ENCODE assay signal across 8 cellular contexts in genomic region chr1:89022167-89022959, GRCh38. TPM values are rescaled to one million over a fixed set of nuclear protein-coding genes. Genes with fewer than 3 reads are reported as not detected.
A peak's percentile ranks its signal among the peaks of the same experiment; 100 is the strongest.
DNase-seq lines count a peak whose midpoint lies in the region; ATAC-seq, FAIRE-seq and TF ChIP-seq lines count a peak whose summit lies in the region.

TSS of gene GBP3 (minus strand) at chr1:89022866. CDS start at chr1:89020721, 2,145 bp downstream.

- H3K23ac ChIP-seq in H1 (ENCODE audit: insufficient read length) = no peak within 1 kb of the TSS

- H3K4me1 Mint-ChIP-seq in Calu3 (ENCODE audit: low read depth, unreplicated experiment) = peaks cover 47% of the 10 kb centered on the region

- peak within 1 kb of the TSS; percentile 46 for H3K27ac ChIP-seq in HL-60 (replicated peaks)
- H3K27ac ChIP-seq in SJSA1 = peak within 1 kb of the TSS; percentile 89
- no peak within 1 kb of the TSS for H3K27ac ChIP-seq in H1 (ENCODE audit: low read depth, low read length)

- H3K36me3 Mint-ChIP-seq in Calu3 (ENCODE audit: insufficient read depth, unreplicated experiment) = peaks cover 31% of the 10 kb centered on the region

- H3K36me3 ChIP-seq in SJSA1 (peaks cover 21% of the 10 kb centered on the region), H1 (ENCODE audit: control insufficient read depth in 2 of 4, insufficient read depth in 4 of 4, low read length in 3 of 4) (no peaks in the 10 kb centered on the region), mucosa of stomach (ENCODE audit: control insufficient read depth, insufficient read depth, low read length) (peaks cover 6% of the 10 kb centered on the region)

- no peak within 1 kb of the TSS for H3K14ac ChIP-seq in H1 (ENCODE audit: insufficient read length)

- H3K18ac ChIP-seq in H1 (ENCODE audit: extremely low read depth, low read length) = no peak within 1 kb of the TSS

- no peaks in the 10 kb centered on the region for H3K23me2 ChIP-seq in H1 (ENCODE audit: low read depth, low read length)

- peak; percentile 36 for FAIRE-seq in H1 (lab: Jason Lieb, UNC)

- H4K20me1 ChIP-seq in H1 (replicated peaks in 1 of 2; ENCODE audit: control insufficient read depth in 1 of 2, insufficient read depth in 2 of 2, low read length in 2 of 2) = no peaks in the 10 kb centered on the region

- peak within 1 kb of the TSS; percentile 77 for H3K4me3 Mint-ChIP-seq in Calu3 (ENCODE audit: low read depth, unreplicated experiment)

- peak within 1 kb of the TSS; percentile 70; the same call in 1 of the 2 replicates for H2AFZ ChIP-seq in H1 (ENCODE audit: low read length)

- H3K27me3 ChIP-seq in HL-60 (ENCODE audit: insufficient read depth, poor library complexity, severe bottlenecking) (no peaks in the 10 kb centered on the region), SJSA1 (replicated peaks) (no peaks in the 10 kb centered on the region), H1 (replicated peaks in 1 of 4; ENCODE audit: control insufficient read depth in 3 of 4, extremely low read depth in 1 of 4, insufficient read depth in 3 of 4, low read length in 3 of 4) (no peaks in the 10 kb centered on the region), mucosa of stomach (ENCODE audit: control insufficient read depth, insufficient read depth, low read length) (no peaks in the 10 kb centered on the region)

- TSS peak; percentile 78 for BruUV-seq in Calu3 (replicated peaks; lab: Mats Ljungman, UMichigan)

- H3K56ac ChIP-seq in H1 (replicated peaks; ENCODE audit: insufficient read length, low read depth, low read length) = no peak within 1 kb of the TSS

- no peak within 1 kb of the TSS for H2BK15ac ChIP-seq in H1 (ENCODE audit: low read length)

- ATAC-seq in GM19467 (IDR thresholded peaks at IDR 0.05; ENCODE audit: unreplicated experiment) = peak; percentile 72

- H3K4ac ChIP-seq in H1 (replicated peaks; ENCODE audit: insufficient read length, low read depth, low read length) = no peak within 1 kb of the TSS

- WGBS in H1 (ENCODE audit: extremely low coverage in 1 of 2, insufficient coverage in 1 of 2, insufficient read length in 1 of 2, insufficient replicate concordance in 2 of 2, low coverage in 1 of 2, low lambda C conversion rate in 2 of 2, missing lambda C conversion rate in 1 of 2), 2 experiments = 76% methylated on average over 5 of the region's 5 CpGs; no CpG with 5 or more reads in 1 of the 2 experiments

- H3K4me2 ChIP-seq in H1 (ENCODE audit: insufficient read depth in 1 of 2, low read depth in 2 of 2, low read length in 2 of 2) = no peak within 1 kb of the TSS

- H4K91ac ChIP-seq in H1 (replicated peaks; ENCODE audit: insufficient read length, low read length) = no peak within 1 kb of the TSS

- H2BK12ac ChIP-seq in H1 (ENCODE audit: low read depth, low read length) = no peak within 1 kb of the TSS

- H3K4me3 ChIP-seq in HL-60 (replicated peaks; ENCODE audit: insufficient read depth, low read length) (peak within 1 kb of the TSS; percentile 50), SJSA1 (peak within 1 kb of the TSS; percentile 46), H1 (ENCODE audit: extremely low read depth in 1 of 4, insufficient read depth in 2 of 4, low read depth in 3 of 4, low read length in 4 of 4) (no peak within 1 kb of the TSS), mucosa of stomach (ENCODE audit: low read length) (peak within 1 kb of the TSS; percentile 48)

- DNase-seq in Calu3 (no peak), HL-60 (ENCODE audit: low read depth in 1 of 2, low spot score in 1 of 2) (peak; percentile 3 to 47), SJSA1 (ENCODE audit: low read depth in 1 of 2, low spot score in 2 of 2) (peak in 1 of 2 experiments; percentile 77), H1 (ENCODE audit: low read depth in 1 of 2, low spot score in 2 of 2) (no peak), D341Med (ENCODE audit: low spot score) (no peak), NCI-H2227 treated with DMSO at 0.1 percent for 48 hours (lab: John Stamatoyannopoulos, UW) (no peak)

- no peak within 1 kb of the TSS for H4K5ac ChIP-seq in H1 (ENCODE audit: insufficient read length, low read depth, low read length)

- H4K8ac ChIP-seq in H1 (ENCODE audit: extremely low read depth, insufficient read depth, low read length) = no peak within 1 kb of the TSS

- peaks cover 4% of the 10 kb centered on the region for H3K9me3 Mint-ChIP-seq in Calu3 (ENCODE audit: low read depth, unreplicated experiment)

- H2AK5ac ChIP-seq in H1 (ENCODE audit: low read depth, low read length) = no peak within 1 kb of the TSS

- TF ChIP-seq EP300 in H1 (IDR thresholded peaks at IDR 0.05; ENCODE audit: borderline replicate concordance in 1 of 2, low read depth in 2 of 2, low read length in 2 of 2) = no peak

- CTCF ChIA-PET in Calu3 (lab: Charles Lee) = interaction anchor here (0.6 to 1.3 kb wide), 5 partner anchors 11 to 961 kb away, joined by 3 to 13 read pairs (median 5); no protein-coding TSS in a partner anchor
- CTCF ChIA-PET in H1 (lab: Charles Lee; ENCODE audit: partially characterized antibody) = interaction anchor here (0.6 to 1.2 kb wide), 6 partner anchors 21 to 413 kb away, joined by 3 to 6 read pairs (median 3); no protein-coding TSS in a partner anchor

- H3K9ac ChIP-seq in H1 (replicated peaks in 1 of 4; ENCODE audit: extremely low read depth in 1 of 4, low read depth in 3 of 4, low read length in 3 of 4) (peak within 1 kb of the TSS in 1 of 4 experiments; percentile 49; a peak in 1 of 7 replicates), mucosa of stomach (ENCODE audit: low read length) (peak within 1 kb of the TSS; percentile 70)

- H3K9me3 ChIP-seq in SJSA1 (replicated peaks) (no peaks in the 10 kb centered on the region), H1 (ENCODE audit: insufficient read depth in 2 of 2, low read depth in 1 of 2, low read length in 1 of 2) (no peaks in the 10 kb centered on the region), mucosa of stomach (ENCODE audit: control insufficient read depth, low read length) (no peaks in the 10 kb centered on the region)

- H2BK20ac ChIP-seq in H1 (ENCODE audit: low read length) = no peak within 1 kb of the TSS

- POLR2A ChIA-PET in H1 (lab: Charles Lee; ENCODE audit: partially characterized antibody) = no interaction called here

- no peak for TF ChIP-seq CTCF in Calu3 (IDR thresholded peaks at IDR 0.05; ENCODE audit: unreplicated experiment)
- TF ChIP-seq CTCF in HL-60 (IDR thresholded peaks at IDR 0.05; ENCODE audit: insufficient read depth, low read length) = no peak
- TF ChIP-seq CTCF in H1 (IDR thresholded peaks at IDR 0.05; ENCODE audit: control extremely low read depth in 1 of 3, insufficient read depth in 1 of 3, low read depth in 1 of 3, low read length in 3 of 3) = no peak

- intact Hi-C loops in Calu3 (cut with micrococcal nuclease; ENCODE audit: unreplicated experiment) = no loop called here

- no peak within 1 kb of the TSS for H2BK5ac ChIP-seq in H1 (ENCODE audit: low read depth, low read length)

- H3K79me2 ChIP-seq in H1 (ENCODE audit: control insufficient read depth in 1 of 2, insufficient read depth in 2 of 2, low read length in 2 of 2) = no peaks in the 10 kb centered on the region

- TF ChIP-seq POLR2A in H1 (IDR thresholded peaks at IDR 0.05; ENCODE audit: control extremely low read depth in 1 of 2, low read depth in 2 of 2, low read length in 2 of 2) = no peak

- H2BK120ac ChIP-seq in H1 (replicated peaks; ENCODE audit: low read depth, low read length) = no peak within 1 kb of the TSS

- H3K27ac Mint-ChIP-seq in Calu3 (ENCODE audit: unreplicated experiment) = peak within 1 kb of the TSS; percentile 86

- H3K4me1 ChIP-seq in SJSA1 (replicated peaks) (peaks cover 9% of the 10 kb centered on the region), H1 (replicated peaks in 1 of 4; ENCODE audit: control insufficient read depth in 3 of 4, insufficient read depth in 4 of 4, low read length in 3 of 4) (peaks cover 0 to 2% (median 0%) of the 10 kb centered on the region in 4 experiments; a peak in 3 of 7 replicates), mucosa of stomach (ENCODE audit: control insufficient read depth, insufficient read depth, low read length) (peaks cover 20% of the 10 kb centered on the region)

- no peaks in the 10 kb centered on the region for H3K79me1 ChIP-seq in H1 (ENCODE audit: low read depth, low read length)

- H3K27me3 Mint-ChIP-seq in Calu3 (ENCODE audit: unreplicated experiment) = no peaks in the 10 kb centered on the region

- no peak for TF ChIP-seq RAD21 in H1 (IDR thresholded peaks at IDR 0.05 in 1 of 2, conservative IDR thresholded peaks at IDR 0.05 in 1 of 2; ENCODE audit: low read depth in 2 of 2, low read length in 2 of 2)

RNA-seq across cellular contexts. Expression of gene GBP3, which starts in this region (rescaled TPM):
- 60.0 and 95.4 TPM in 2 replicates for total RNA-seq in Calu3 (2022)
- 31.0 and 37.2 TPM in 2 replicates for total RNA-seq in SJSA1 (2014; rRNA removed; shearing (Covaris generic))
- total RNA-seq in H1 (2021; fragmentation: NEBNext Ultra II Directional; extraction: Animal tissue kit (Norgen Biotek cat#: 25700)) = not detected in 2 replicates
- polyA plus RNA-seq in H1 (2011; rRNA removed) = not detected in 2 replicates
- not detected for polyA plus RNA-seq in H1 (2011; cell fraction: cytosol; rRNA removed)
- polyA plus RNA-seq in H1 (2011; cell fraction: nucleus; rRNA removed) = not detected
- not detected in 4 replicates for polyA plus RNA-seq in H1 (2012, experiment 1 of 2)
- polyA plus RNA-seq in H1 (2012, experiment 2 of 2) = not detected
- not detected for polyA plus RNA-seq in H1 (2013, experiment 1 of 2)
- not detected for polyA plus RNA-seq in H1 (2013, experiment 2 of 2)
- polyA minus RNA-seq in H1 (2011; rRNA and poly(A)+ RNA removed) = not detected in 2 replicates
- not detected for polyA minus RNA-seq in H1 (2011; cell fraction: cytosol; rRNA and poly(A)+ RNA removed)
- polyA minus RNA-seq in H1 (2011; cell fraction: nucleus; rRNA and poly(A)+ RNA removed) = not detected

Comparison
In these comparisons a context has a peak if more than half of its experiments do, and no peak if none do; other contexts are left out.
1. RNA of gene GBP3 (total RNA-seq): 60.0 to 95.4 TPM in Calu3 and 31.0 to 37.2 TPM in SJSA1; not detected in H1; every median in the first group is over 10 times any median in the second.
2. DNase-seq: peak in HL-60 (2 of 2); none in Calu3 (single experiment), H1 (0 of 2), D341Med (single experiment) and NCI-H2227 treated with DMSO at 0.1 percent for 48 hours (single experiment).
3. H3K4me3 ChIP-seq: peak in HL-60 (single experiment), SJSA1 (single experiment) and mucosa of stomach (single experiment); none in H1 (0 of 4).